ENCODE assay signal across 1 cellular context in genomic region chr1:151924691-151925587, GRCh38.
TF ChIP-seq lines count a peak whose summit lies in the region.

No MANE protein-coding gene starts in this region.

TF ChIP-seq in GM23338, 12 proteins besides CTCF, POLR2A, EP300 and RAD21 (continued from another document):
- TF ChIP-seq REST (IDR thresholded peaks at IDR 0.05; ENCODE audit: unreplicated experiment) (no peak), ZNF462 (CRISPR knock-in tag; IDR thresholded peaks at IDR 0.05) (no peak), STAT1 (IDR thresholded peaks at IDR 0.05; ENCODE audit: unreplicated experiment) (no peak), NANOG (IDR thresholded peaks at IDR 0.05; ENCODE audit: borderline replicate concordance) (no peak), ZNF331 (CRISPR knock-in tag; IDR thresholded peaks at IDR 0.05; ENCODE audit: low read depth) (no peak), JUNB (IDR thresholded peaks at IDR 0.05; ENCODE audit: unreplicated experiment) (no peak)
